ENCODE assay signal across 1 cellular context in the genomic region with DNA sequence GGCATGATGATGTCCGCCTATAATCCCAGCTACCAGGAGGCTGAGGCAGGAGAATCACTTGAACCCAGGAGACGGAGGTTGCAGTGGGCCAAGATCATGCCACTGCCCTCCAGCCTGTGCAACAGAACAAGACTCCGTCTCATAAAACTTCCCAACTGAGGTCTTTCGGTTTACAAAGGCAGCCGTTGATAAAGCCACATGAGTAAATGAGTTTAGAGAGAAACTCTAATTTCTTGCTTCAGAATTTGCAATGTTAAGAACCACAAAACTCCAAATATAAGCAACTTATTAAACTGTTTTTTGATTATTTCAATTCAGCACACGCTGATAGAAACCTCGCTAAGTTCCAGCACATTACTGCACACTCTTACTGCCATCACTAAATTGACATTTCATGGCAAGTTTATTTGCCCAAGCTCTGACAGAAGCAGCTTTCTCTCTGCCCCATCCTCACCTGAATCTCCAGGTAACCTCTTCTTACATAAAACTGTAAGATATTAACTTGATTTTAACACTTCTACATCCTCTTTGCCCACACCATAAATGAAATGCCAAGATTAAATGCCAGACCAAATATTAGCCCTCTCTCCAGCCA.
TF ChIP-seq lines count a peak whose summit lies in the region.

No MANE protein-coding gene starts in this region.

TF ChIP-seq in WTC11, 78 proteins besides CTCF, POLR2A, EP300 and RAD21 (continued from another document):
- no peak for TF ChIP-seq CDX4 (CRISPR knock-in tag; IDR thresholded peaks at IDR 0.05; ENCODE audit: borderline replicate concordance)
